Comparison of ENCODE assay signal across 9 cellular contexts in genomic region chr2:27496357-27497287, GRCh38. TPM values are rescaled to one million over a fixed set of nuclear protein-coding genes. Genes with fewer than 3 reads are reported as not detected.
DNase-seq lines count a peak whose midpoint lies in the region; ATAC-seq and TF ChIP-seq lines count a peak whose summit lies in the region.
"Had no signal": no experiment of that assay in that cellular context is flagged by ENCODE, and none has a peak within 500 bp of the region (broad histone marks: within the 10 kb centered on the region; RNA-seq: fewer than 3 reads in every experiment).

TSS of gene GCKR (plus strand) at chr2:27496839. CDS start at chr2:27496905, 66 bp downstream.

- DNase-seq in activated naive CD4-positive, alpha-beta T cell treated with anti-CD3 and anti-CD28 coated beads, Interleukin-2, amount 10 ng/mL, durations not matched to agents 7 days and 5 days: no peak
- DNase-seq in activated naive CD4-positive, alpha-beta T cell treated with Interleukin-2 at 50 U/mL for 16 hours: no peak
- DNase-seq in activated CD4-positive, alpha-beta memory T cell treated with anti-CD3 and anti-CD28 coated beads, Interleukin-2, amount 10 ng/mL, durations not matched to agents 7 days and 5 days: no peak
- DNase-seq in right cardiac atrium: peak; percentile 47 to 57 (median 49)
- no peak for DNase-seq in stimulated activated naive CD8-positive, alpha-beta T cell treated with anti-CD3 and anti-CD28 coated beads, Interleukin-15, amount 100 ng/mL, for 72 hours
- DNase-seq in kidney glomerular epithelial cell (lab: John Stamatoyannopoulos, UW): no peak
- DNase-seq: kidney had no signal

- ATAC-seq in right cardiac atrium: peak; percentile 20 to 69
- no peak for ATAC-seq in stimulated activated naive CD8-positive, alpha-beta T cell treated with anti-CD3 and anti-CD28 coated beads, Interleukin-15, amount 100 ng/mL, for 72 hours
- no peak for ATAC-seq in HG03520 (IDR thresholded peaks at IDR 0.05; ENCODE audit: unreplicated experiment)
- ATAC-seq in gastroesophageal sphincter: no peak

- H3K36me3 Mint-ChIP-seq in activated naive CD4-positive, alpha-beta T cell treated with anti-CD3 and anti-CD28 coated beads, Interleukin-2, amount 10 ng/mL, durations not matched to agents 7 days and 5 days: no peaks in the 10 kb centered on the region
- H3K36me3 Mint-ChIP-seq in activated CD4-positive, alpha-beta memory T cell treated with anti-CD3 and anti-CD28 coated beads, Interleukin-2, amount 10 ng/mL, durations not matched to agents 7 days and 5 days (ENCODE audit: low read depth): no peaks in the 10 kb centered on the region

- peaks cover 80% of the 10 kb centered on the region for H3K27me3 Mint-ChIP-seq in activated naive CD4-positive, alpha-beta T cell treated with anti-CD3 and anti-CD28 coated beads, Interleukin-2, amount 10 ng/mL, durations not matched to agents 7 days and 5 days
- H3K27me3 Mint-ChIP-seq in activated CD4-positive, alpha-beta memory T cell treated with anti-CD3 and anti-CD28 coated beads, Interleukin-2, amount 10 ng/mL, durations not matched to agents 7 days and 5 days: peaks cover 53% of the 10 kb centered on the region
- H3K27me3 Mint-ChIP-seq in stimulated activated naive CD8-positive, alpha-beta T cell treated with anti-CD3 and anti-CD28 coated beads, Interleukin-15, amount 100 ng/mL, for 72 hours: peaks cover 70% of the 10 kb centered on the region

- H3K27ac Mint-ChIP-seq in activated naive CD4-positive, alpha-beta T cell treated with anti-CD3 and anti-CD28 coated beads, Interleukin-2, amount 10 ng/mL, durations not matched to agents 7 days and 5 days: no peak within 1 kb of the TSS
- no peak within 1 kb of the TSS for H3K27ac Mint-ChIP-seq in activated CD4-positive, alpha-beta memory T cell treated with anti-CD3 and anti-CD28 coated beads, Interleukin-2, amount 10 ng/mL, durations not matched to agents 7 days and 5 days
- H3K27ac Mint-ChIP-seq in stimulated activated naive CD8-positive, alpha-beta T cell treated with anti-CD3 and anti-CD28 coated beads, Interleukin-15, amount 100 ng/mL, for 72 hours: no peak within 1 kb of the TSS

- H3K9me3 ChIP-seq in right cardiac atrium (ENCODE audit: control insufficient read depth, low read length): no peaks in the 10 kb centered on the region
- no peaks in the 10 kb centered on the region for H3K9me3 ChIP-seq in gastroesophageal sphincter

- H3K4me3 Mint-ChIP-seq in activated naive CD4-positive, alpha-beta T cell treated with anti-CD3 and anti-CD28 coated beads, Interleukin-2, amount 10 ng/mL, durations not matched to agents 7 days and 5 days: peak within 1 kb of the TSS; percentile 31
- peak within 1 kb of the TSS; percentile 59 for H3K4me3 Mint-ChIP-seq in activated CD4-positive, alpha-beta memory T cell treated with anti-CD3 and anti-CD28 coated beads, Interleukin-2, amount 10 ng/mL, durations not matched to agents 7 days and 5 days
- peak within 1 kb of the TSS; percentile 81 to 87 for H3K4me3 Mint-ChIP-seq in stimulated activated naive CD8-positive, alpha-beta T cell treated with anti-CD3 and anti-CD28 coated beads, Interleukin-15, amount 100 ng/mL, for 72 hours

- H3K27me3 ChIP-seq in right cardiac atrium (ENCODE audit: control insufficient read depth, insufficient read depth) (no peaks in the 10 kb centered on the region), gastroesophageal sphincter (peaks cover 7% of the 10 kb centered on the region)

- H3K4me1 ChIP-seq in right cardiac atrium (ENCODE audit: control insufficient read depth, insufficient read depth, low read length) (peaks cover 2% of the 10 kb centered on the region), gastroesophageal sphincter (peaks cover 0 to 24% (median 0%) of the 10 kb centered on the region in 3 donors)

- peaks cover 0 to 5% of the 10 kb centered on the region in 2 donors for H3K36me3 ChIP-seq in gastroesophageal sphincter

- H3K4me3 ChIP-seq in right cardiac atrium (ENCODE audit: low read length) (no peak within 1 kb of the TSS), gastroesophageal sphincter (no peak within 1 kb of the TSS)

- POLR2A ChIA-PET in activated CD4-positive, alpha-beta memory T cell treated with anti-CD3 and anti-CD28 coated beads, Interleukin-2, amount 10 ng/mL, durations not matched to agents 7 days and 5 days (lab: Charles Lee): no interaction called here

- H3K27ac ChIP-seq in right cardiac atrium (ENCODE audit: low read length) (no peak within 1 kb of the TSS), gastroesophageal sphincter (no peak within 1 kb of the TSS)

- TF ChIP-seq POLR2A in gastroesophageal sphincter (IDR thresholded peaks at IDR 0.05): no peak

- intact Hi-C loops in right cardiac atrium (cut with DNase I): no loop called here

- CTCF ChIA-PET in activated naive CD4-positive, alpha-beta T cell treated with anti-CD3 and anti-CD28 coated beads, Interleukin-2, amount 10 ng/mL, durations not matched to agents 7 days and 5 days (lab: Charles Lee): no interaction called here
- CTCF ChIA-PET in activated CD4-positive, alpha-beta memory T cell treated with anti-CD3 and anti-CD28 coated beads, Interleukin-2, amount 10 ng/mL, durations not matched to agents 7 days and 5 days (lab: Charles Lee): no interaction called here

- H3K9me3 Mint-ChIP-seq in activated naive CD4-positive, alpha-beta T cell treated with anti-CD3 and anti-CD28 coated beads, Interleukin-2, amount 10 ng/mL, durations not matched to agents 7 days and 5 days: no peaks in the 10 kb centered on the region
- no peaks in the 10 kb centered on the region for H3K9me3 Mint-ChIP-seq in activated CD4-positive, alpha-beta memory T cell treated with anti-CD3 and anti-CD28 coated beads, Interleukin-2, amount 10 ng/mL, durations not matched to agents 7 days and 5 days
- no peaks in the 10 kb centered on the region for H3K9me3 Mint-ChIP-seq in stimulated activated naive CD8-positive, alpha-beta T cell treated with anti-CD3 and anti-CD28 coated beads, Interleukin-15, amount 100 ng/mL, for 72 hours

- H3K4me1 Mint-ChIP-seq in activated naive CD4-positive, alpha-beta T cell treated with anti-CD3 and anti-CD28 coated beads, Interleukin-2, amount 10 ng/mL, durations not matched to agents 7 days and 5 days: peaks cover 7% of the 10 kb centered on the region
- peaks cover 14% of the 10 kb centered on the region for H3K4me1 Mint-ChIP-seq in activated CD4-positive, alpha-beta memory T cell treated with anti-CD3 and anti-CD28 coated beads, Interleukin-2, amount 10 ng/mL, durations not matched to agents 7 days and 5 days
- H3K4me1 Mint-ChIP-seq in stimulated activated naive CD8-positive, alpha-beta T cell treated with anti-CD3 and anti-CD28 coated beads, Interleukin-15, amount 100 ng/mL, for 72 hours: peaks cover 21% of the 10 kb centered on the region

- no peak for TF ChIP-seq CTCF in gastroesophageal sphincter (IDR thresholded peaks at IDR 0.05)

- TF ChIP-seq EP300 in gastroesophageal sphincter (IDR thresholded peaks at IDR 0.05): no peak

- 62% methylated on average over 12 of the region's 12 CpGs for WGBS in right cardiac atrium
- WGBS in gastroesophageal sphincter (ENCODE audit: low coverage in 1 of 2), 2 donors: 74 to 88% methylated on average over 3 to 5 of the region's 12 CpGs

RNA-seq across cellular contexts. Expression of gene GCKR, which starts in this region (rescaled TPM):
- total RNA-seq in activated CD4-positive, alpha-beta memory T cell treated with anti-CD3 and anti-CD28 coated beads, Interleukin-2, amount 10 ng/mL, durations not matched to agents 7 days and 5 days: not detected
- total RNA-seq in right cardiac atrium (1 to 10 TPM in 1 of 4 donors, under 1 TPM in 3; 0.44 to 1.0 (median 0.57) TPM), gastroesophageal sphincter (under 1 TPM in 1 of 4 donors, not detected in 3; 0.58 TPM)
- polyA plus RNA-seq in right cardiac atrium: 0.50 TPM

Comparison
In these comparisons a context has a peak if more than half of its experiments do, and no peak if none do; other contexts are left out.
1. DNase-seq: peak in right cardiac atrium (3 of 3); none in activated naive CD4-positive, alpha-beta T cell treated with anti-CD3 and anti-CD28 coated beads, Interleukin-2, amount 10 ng/mL, durations not matched to agents 7 days and 5 days (single experiment), activated naive CD4-positive, alpha-beta T cell treated with Interleukin-2 at 50 U/mL for 16 hours (single experiment), activated CD4-positive, alpha-beta memory T cell treated with anti-CD3 and anti-CD28 coated beads, Interleukin-2, amount 10 ng/mL, durations not matched to agents 7 days and 5 days (single experiment), stimulated activated naive CD8-positive, alpha-beta T cell treated with anti-CD3 and anti-CD28 coated beads, Interleukin-15, amount 100 ng/mL, for 72 hours (0 of 2) and kidney glomerular epithelial cell (single experiment).
2. H3K4me3 Mint-ChIP-seq: peak in every context shown above with its lines; median percentile 84 in stimulated activated naive CD8-positive, alpha-beta T cell treated with anti-CD3 and anti-CD28 coated beads, Interleukin-15, amount 100 ng/mL, for 72 hours; 59 in activated CD4-positive, alpha-beta memory T cell treated with anti-CD3 and anti-CD28 coated beads, Interleukin-2, amount 10 ng/mL, durations not matched to agents 7 days and 5 days; 31 in activated naive CD4-positive, alpha-beta T cell treated with anti-CD3 and anti-CD28 coated beads, Interleukin-2, amount 10 ng/mL, durations not matched to agents 7 days and 5 days.
3. ATAC-seq: peak in right cardiac atrium (2 of 2); none in stimulated activated naive CD8-positive, alpha-beta T cell treated with anti-CD3 and anti-CD28 coated beads, Interleukin-15, amount 100 ng/mL, for 72 hours (single experiment), HG03520 (single experiment) and gastroesophageal sphincter (single experiment).